ENCODE assay signal across 8 cellular contexts in the genomic region with DNA sequence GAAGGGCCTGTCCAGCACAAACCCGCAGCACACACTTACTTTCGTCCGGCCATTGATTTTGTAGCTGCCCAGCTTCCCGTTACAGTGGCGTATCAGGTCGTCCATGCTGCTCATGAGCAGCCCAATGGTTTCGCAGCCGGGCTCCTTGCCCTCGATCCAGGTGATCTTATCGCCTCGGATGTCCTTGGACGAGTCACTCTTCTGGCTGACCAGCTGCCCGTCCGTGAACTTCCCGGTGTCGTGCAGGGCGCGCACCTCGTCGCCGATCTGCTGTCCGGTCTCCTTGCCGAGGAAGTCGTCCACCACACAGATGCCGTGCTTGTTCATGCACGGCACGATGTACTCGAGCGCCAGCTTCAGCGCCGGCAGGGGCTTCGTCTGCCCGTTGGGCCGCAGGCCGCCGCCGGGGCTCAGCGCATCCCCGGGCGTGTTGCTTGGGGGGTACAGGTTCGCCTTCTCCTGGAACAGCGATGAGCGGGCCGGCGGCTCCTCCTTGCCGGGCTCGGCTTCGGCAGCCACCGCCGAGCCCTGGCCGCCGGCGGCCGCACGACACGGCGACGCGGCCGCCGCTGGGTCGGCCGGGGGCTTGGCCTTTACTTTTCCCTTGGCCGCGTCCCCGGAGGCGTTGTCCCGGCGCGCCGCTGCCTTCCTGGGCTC. TPM values are rescaled to one million over a fixed set of nuclear protein-coding genes. Genes with fewer than 3 reads are reported as not detected.
DNase-seq lines count a peak whose midpoint lies in the region; ATAC-seq and TF ChIP-seq lines count a peak whose summit lies in the region.

No MANE protein-coding gene starts in this region.

- peaks cover 43% of the 10 kb centered on the region for H3K36me3 Mint-ChIP-seq in stimulated activated effector memory CD8-positive, alpha-beta T cell treated with anti-CD3 and anti-CD28 coated beads, Interleukin-12 subunit alpha, Interleukin-12 subunit beta, amount 100 ng/mL, for 72 hours

- H3K9me3 Mint-ChIP-seq in stimulated activated effector memory CD8-positive, alpha-beta T cell treated with anti-CD3 and anti-CD28 coated beads, Interleukin-12 subunit alpha, Interleukin-12 subunit beta, amount 100 ng/mL, for 72 hours, result no peaks in the 10 kb centered on the region

- ATAC-seq in stimulated activated effector memory CD8-positive, alpha-beta T cell treated with anti-CD3 and anti-CD28 coated beads, Interleukin-12 subunit alpha, Interleukin-12 subunit beta, amount 100 ng/mL, for 72 hours, result peak; percentile 3

- H3K9ac ChIP-seq in MM.1S (ENCODE audit: low read length), result peak overlapping the region; percentile 51

- H4K20me1 ChIP-seq in MM.1S (ENCODE audit: insufficient read depth, low read length), result no peaks in the 10 kb centered on the region

- H3K9me3 ChIP-seq in MM.1S (replicated peaks; ENCODE audit: insufficient read depth, low read length), result no peaks in the 10 kb centered on the region

- H3K79me2 ChIP-seq in MM.1S (ENCODE audit: low read length), result peaks cover 51% of the 10 kb centered on the region

- peak overlapping the region; percentile 95 for H3K4me2 ChIP-seq in MM.1S (ENCODE audit: low read depth, low read length)

- peak overlapping the region; percentile 5 for H3K27ac Mint-ChIP-seq in stimulated activated effector memory CD8-positive, alpha-beta T cell treated with anti-CD3 and anti-CD28 coated beads, Interleukin-12 subunit alpha, Interleukin-12 subunit beta, amount 100 ng/mL, for 72 hours

- H3K27ac ChIP-seq in MM.1S (ENCODE audit: low read length), result peak overlapping the region; percentile 60; the same call in 1 of the 2 replicates

- peaks cover 28% of the 10 kb centered on the region for H3K4me1 ChIP-seq in MM.1S (ENCODE audit: low read length)

- no peak for TF ChIP-seq CTCF in GM06990 (IDR thresholded peaks at IDR 0.05; ENCODE audit: insufficient read depth, low read length, poor library complexity, severe bottlenecking)
- no peak for TF ChIP-seq CTCF in MM.1S (IDR thresholded peaks at IDR 0.05; ENCODE audit: low read length)

- peak; percentile 72 for DNase-seq in GM06990 (ENCODE audit: extremely low read depth, insufficient read length)
- DNase-seq in H7, result peak; percentile 69
- peak; percentile 54 for DNase-seq in MM.1S
- peak; percentile 17 to 21 for DNase-seq in activated CD4-positive, alpha-beta T cell treated with anti-CD3 and anti-CD28 coated beads, Interleukin-2, amount 50 U/mL, for 4 hours
- peak; percentile 30 for DNase-seq in effector CD4-positive, alpha-beta T cell
- peak; percentile 46 for DNase-seq in medulla oblongata (ENCODE audit: extremely low spot score)
- peak; percentile 28 to 73 for DNase-seq in stimulated activated effector memory CD8-positive, alpha-beta T cell treated with anti-CD3 and anti-CD28 coated beads, Interleukin-12 subunit alpha, Interleukin-12 subunit beta, amount 100 ng/mL, for 72 hours (ENCODE audit: low spot score in 2 of 2)
- DNase-seq in AML-193 (lab: John Stamatoyannopoulos, UW), result no peak

- H3K9me2 ChIP-seq in MM.1S (replicated peaks; ENCODE audit: insufficient read depth, low read length), result no peaks in the 10 kb centered on the region

- H3K4me1 Mint-ChIP-seq in stimulated activated effector memory CD8-positive, alpha-beta T cell treated with anti-CD3 and anti-CD28 coated beads, Interleukin-12 subunit alpha, Interleukin-12 subunit beta, amount 100 ng/mL, for 72 hours, result peaks cover 34% of the 10 kb centered on the region

- peaks cover 24% of the 10 kb centered on the region for H3F3A ChIP-seq in MM.1S (ENCODE audit: insufficient read depth, low read length)

- H3K4me3 ChIP-seq in GM06990 (replicated peaks; ENCODE audit: low read depth, low read length) (peak overlapping the region; percentile 71), H7 (ENCODE audit: insufficient read depth, low read depth, low read length) (peak overlapping the region; percentile 79), MM.1S (ENCODE audit: low read length) (peak overlapping the region; percentile 81)

- H3K36me3 ChIP-seq in GM06990 (ENCODE audit: control insufficient read depth, insufficient read depth, low read length), result no peaks in the 10 kb centered on the region
- no peaks in the 10 kb centered on the region for H3K36me3 ChIP-seq in H7 (replicated peaks; ENCODE audit: control insufficient read depth, insufficient read depth, low read length)
- no peaks in the 10 kb centered on the region for H3K36me3 ChIP-seq in MM.1S (replicated peaks; ENCODE audit: insufficient read depth, low read length)

- H3K27me3 ChIP-seq in GM06990 (replicated peaks; ENCODE audit: control insufficient read depth, insufficient read depth, low read length), result no peaks in the 10 kb centered on the region
- H3K27me3 ChIP-seq in H7 (ENCODE audit: control insufficient read depth, insufficient read depth, low read length), result peaks cover 45% of the 10 kb centered on the region
- H3K27me3 ChIP-seq in MM.1S (replicated peaks; ENCODE audit: insufficient read depth, low read length), result no peaks in the 10 kb centered on the region

- peak overlapping the region; percentile 45 for H2AFZ ChIP-seq in MM.1S (ENCODE audit: low read length)

- peak overlapping the region; percentile 82 for H3K4me3 Mint-ChIP-seq in stimulated activated effector memory CD8-positive, alpha-beta T cell treated with anti-CD3 and anti-CD28 coated beads, Interleukin-12 subunit alpha, Interleukin-12 subunit beta, amount 100 ng/mL, for 72 hours

RNA-seq across cellular contexts. Expression of a gene that starts 1.0 kb away (rescaled TPM):
- 11.6 and 19.3 TPM in 2 replicates for total RNA-seq in H7 (2014; rRNA removed; shearing (Covaris generic))

Comparison
In these comparisons a context has a peak if more than half of its experiments do, and no peak if none do; other contexts are left out.
1. DNase-seq: peak in GM06990 (single experiment), H7 (single experiment), MM.1S (single experiment), activated CD4-positive, alpha-beta T cell treated with anti-CD3 and anti-CD28 coated beads, Interleukin-2, amount 50 U/mL, for 4 hours (2 of 2), effector CD4-positive, alpha-beta T cell (single experiment), medulla oblongata (single experiment) and stimulated activated effector memory CD8-positive, alpha-beta T cell treated with anti-CD3 and anti-CD28 coated beads, Interleukin-12 subunit alpha, Interleukin-12 subunit beta, amount 100 ng/mL, for 72 hours (2 of 2); none in AML-193 (0 of 2).
2. Peak in every context shown above with its lines, with median percentiles within 50 percentile points of each other: H3K4me3 ChIP-seq.